8 cellular contexts compared by ENCODE assay signal in genomic region chr6:132669690-132670291, GRCh38. TPM values are rescaled to one million over a fixed set of nuclear protein-coding genes. Genes with fewer than 3 reads are reported as not detected.
DNase-seq lines count a peak whose midpoint lies in the region; ATAC-seq and TF ChIP-seq lines count a peak whose summit lies in the region.

No MANE protein-coding gene starts in this region.

- H3K27me3 Mint-ChIP-seq in activated CD4-positive, alpha-beta T cell treated with anti-CD3 and anti-CD28 coated beads for 36 hours = peaks cover 3% of the 10 kb centered on the region
- peaks cover 5% of the 10 kb centered on the region for H3K27me3 Mint-ChIP-seq in brain
- peaks cover 12% of the 10 kb centered on the region for H3K27me3 Mint-ChIP-seq in activated naive CD4-positive, alpha-beta T cell treated with anti-CD3 and anti-CD28 coated beads, Interleukin-2, amount 10 ng/mL, durations not matched to agents 7 days and 5 days

- intact Hi-C loops in activated CD4-positive, alpha-beta T cell treated with anti-CD3 and anti-CD28 coated beads for 36 hours (cut with DNase I, micrococcal nuclease) = loop anchor here (1.0 to 10.0 kb wide), 6 partner anchors 99 to 295 kb away; partner anchors contain the start of genes RPS12 (in 1 of the 2) and TAAR9 (in 1 of the 2)

- peaks cover 3% of the 10 kb centered on the region for H3K4me1 Mint-ChIP-seq in activated CD4-positive, alpha-beta T cell treated with anti-CD3 and anti-CD28 coated beads for 36 hours
- no peaks in the 10 kb centered on the region for H3K4me1 Mint-ChIP-seq in brain
- peaks cover 7% of the 10 kb centered on the region for H3K4me1 Mint-ChIP-seq in activated naive CD4-positive, alpha-beta T cell treated with anti-CD3 and anti-CD28 coated beads, Interleukin-2, amount 10 ng/mL, durations not matched to agents 7 days and 5 days

- TF ChIP-seq CTCF in brain (conservative IDR thresholded peaks at IDR 0.05) (peak; percentile 63 to 69), thoracic aorta (IDR thresholded peaks at IDR 0.05) (peak; percentile 36)

- no peaks in the 10 kb centered on the region for H3K36me3 Mint-ChIP-seq in activated CD4-positive, alpha-beta T cell treated with anti-CD3 and anti-CD28 coated beads for 36 hours (ENCODE audit: low read depth)
- H3K36me3 Mint-ChIP-seq in brain = no peaks in the 10 kb centered on the region
- H3K36me3 Mint-ChIP-seq in activated naive CD4-positive, alpha-beta T cell treated with anti-CD3 and anti-CD28 coated beads, Interleukin-2, amount 10 ng/mL, durations not matched to agents 7 days and 5 days = no peaks in the 10 kb centered on the region

- H3K4me1 ChIP-seq in thoracic aorta (ENCODE audit: control insufficient read depth in 1 of 2, low read depth in 2 of 2) = peaks cover 0 to 3% of the 10 kb centered on the region in 2 donors

- H3K9me3 Mint-ChIP-seq in activated CD4-positive, alpha-beta T cell treated with anti-CD3 and anti-CD28 coated beads for 36 hours (ENCODE audit: low read depth) = no peaks in the 10 kb centered on the region
- peaks cover 0 to 4% (median 0%) of the 10 kb centered on the region in 5 experiments for H3K9me3 Mint-ChIP-seq in brain
- H3K9me3 Mint-ChIP-seq in activated naive CD4-positive, alpha-beta T cell treated with anti-CD3 and anti-CD28 coated beads, Interleukin-2, amount 10 ng/mL, durations not matched to agents 7 days and 5 days = no peaks in the 10 kb centered on the region

- no peak for DNase-seq in activated CD4-positive, alpha-beta T cell treated with anti-CD3 and anti-CD28 coated beads for 36 hours
- DNase-seq in activated CD4-positive, alpha-beta T cell treated with anti-CD3 and anti-CD28 coated beads for 48 hours = no peak
- DNase-seq in NCI-H524 treated with DMSO at 0.1 percent for 48 hours (lab: John Stamatoyannopoulos, UW) = peak; percentile 2
- DNase-seq in iris pigment epithelial cell (ENCODE audit: low read depth) = peak; percentile 52
- no peak for DNase-seq in thoracic aorta (ENCODE audit: low spot score)
- DNase-seq in activated naive CD4-positive, alpha-beta T cell treated with anti-CD3 and anti-CD28 coated beads, Interleukin-2, amount 10 ng/mL, durations not matched to agents 7 days and 5 days = no peak

- peak overlapping the region; percentile 43 for H3K4me3 ChIP-seq in thoracic aorta

- no peak overlapping the region for H3K27ac Mint-ChIP-seq in activated CD4-positive, alpha-beta T cell treated with anti-CD3 and anti-CD28 coated beads for 36 hours
- H3K27ac Mint-ChIP-seq in brain = no peak overlapping the region
- H3K27ac Mint-ChIP-seq in activated naive CD4-positive, alpha-beta T cell treated with anti-CD3 and anti-CD28 coated beads, Interleukin-2, amount 10 ng/mL, durations not matched to agents 7 days and 5 days = no peak overlapping the region

- H3K9me3 ChIP-seq in thoracic aorta = no peaks in the 10 kb centered on the region

- H3K27me3 ChIP-seq in thoracic aorta (replicated peaks; ENCODE audit: insufficient read depth) = no peaks in the 10 kb centered on the region

- H3K27ac ChIP-seq in thoracic aorta = no peak overlapping the region

- peak; percentile 64 for ATAC-seq in activated CD4-positive, alpha-beta T cell treated with anti-CD3 and anti-CD28 coated beads for 36 hours
- ATAC-seq in HG02798 (IDR thresholded peaks at IDR 0.05; ENCODE audit: poor library complexity, unreplicated experiment) = peak; percentile 81
- ATAC-seq in thoracic aorta (ENCODE audit: insufficient number of reproducible peaks, low FRiP score, low read depth) = no peak

- H3K36me3 ChIP-seq in thoracic aorta = no peaks in the 10 kb centered on the region

- H3K4me3 Mint-ChIP-seq in activated CD4-positive, alpha-beta T cell treated with anti-CD3 and anti-CD28 coated beads for 36 hours = no peak overlapping the region
- peak overlapping the region in 1 of 5 experiments; percentile 31 for H3K4me3 Mint-ChIP-seq in brain
- H3K4me3 Mint-ChIP-seq in activated naive CD4-positive, alpha-beta T cell treated with anti-CD3 and anti-CD28 coated beads, Interleukin-2, amount 10 ng/mL, durations not matched to agents 7 days and 5 days = no peak overlapping the region

- CTCF ChIA-PET in activated CD4-positive, alpha-beta T cell treated with anti-CD3 and anti-CD28 coated beads for 36 hours (lab: Charles Lee) = interaction anchor here (0.6 to 4.9 kb wide), 22 partner anchors 8 to 390 kb away, joined by 3 to 43 read pairs (median 4); partner anchors contain the start of genes RPS12 and SLC18B1
- CTCF ChIA-PET in activated naive CD4-positive, alpha-beta T cell treated with anti-CD3 and anti-CD28 coated beads, Interleukin-2, amount 10 ng/mL, durations not matched to agents 7 days and 5 days (lab: Charles Lee) = interaction anchor here (0.6 to 4.1 kb wide), 15 partner anchors 10 to 390 kb away, joined by 3 to 86 read pairs (median 4); partner anchors contain the start of gene SLC18B1

- POLR2A ChIA-PET in activated CD4-positive, alpha-beta T cell treated with anti-CD3 and anti-CD28 coated beads for 36 hours (lab: Charles Lee) = no interaction called here

RNA-seq across cellular contexts. Expression of gene TAAR1, which starts 10.8 kb away (rescaled TPM):
- not detected for total RNA-seq in activated CD4-positive, alpha-beta T cell treated with anti-CD3 and anti-CD28 coated beads for 36 hours
- polyA plus RNA-seq in brain (ENCODE audit: insufficient read depth, low read depth, low replicate concordance) = not detected
- not detected for total RNA-seq in thoracic aorta

RNA-seq across cellular contexts. Expression of gene VNN1, which starts 44.1 kb away (rescaled TPM):
- total RNA-seq in activated CD4-positive, alpha-beta T cell treated with anti-CD3 and anti-CD28 coated beads for 36 hours = not detected
- polyA plus RNA-seq in brain (ENCODE audit: insufficient read depth, low read depth, low replicate concordance) = not detected
- total RNA-seq in thoracic aorta = 1 to 10 TPM; 1.3 to 3.8 TPM

RNA-seq across cellular contexts. Expression of gene TAAR2, which starts 45.7 kb away (rescaled TPM):
- not detected for total RNA-seq in activated CD4-positive, alpha-beta T cell treated with anti-CD3 and anti-CD28 coated beads for 36 hours
- polyA plus RNA-seq in brain (ENCODE audit: insufficient read depth, low read depth, low replicate concordance) = not detected
- not detected for total RNA-seq in thoracic aorta

Comparison
In these comparisons a context has a peak if more than half of its experiments do, and no peak if none do; other contexts are left out.
1. DNase-seq: peak in NCI-H524 treated with DMSO at 0.1 percent for 48 hours (single experiment) and iris pigment epithelial cell (single experiment); none in activated CD4-positive, alpha-beta T cell treated with anti-CD3 and anti-CD28 coated beads for 36 hours (single experiment), activated CD4-positive, alpha-beta T cell treated with anti-CD3 and anti-CD28 coated beads for 48 hours (single experiment), thoracic aorta (single experiment) and activated naive CD4-positive, alpha-beta T cell treated with anti-CD3 and anti-CD28 coated beads, Interleukin-2, amount 10 ng/mL, durations not matched to agents 7 days and 5 days (single experiment).